Comparison of ENCODE assay signal across 1 cellular context in the genomic region with DNA sequence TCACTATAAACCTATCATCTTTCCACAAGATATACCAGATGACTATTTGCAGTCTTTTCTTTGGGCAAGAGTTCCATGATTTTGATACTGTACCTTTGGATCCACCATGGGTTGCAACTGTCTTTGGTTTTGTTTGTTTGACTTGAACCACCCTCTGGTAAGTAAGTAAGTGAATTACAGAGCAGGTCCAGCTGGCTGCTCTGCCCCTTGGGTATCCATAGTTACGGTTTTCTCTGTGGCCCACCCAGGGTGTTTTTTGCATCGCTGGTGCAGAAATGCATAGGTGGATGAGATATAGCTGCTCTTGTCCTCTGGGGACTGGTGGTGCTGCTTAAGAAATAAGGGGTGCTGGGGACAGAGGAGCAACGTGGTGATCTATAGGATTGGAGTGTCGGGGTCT.
TF ChIP-seq lines count a peak whose summit lies in the region.

No MANE protein-coding gene starts in this region.

TF ChIP-seq in HCT116, 20 proteins besides CTCF, POLR2A, EP300 and RAD21 (continued from another document):
- TF ChIP-seq, protein P1, sequence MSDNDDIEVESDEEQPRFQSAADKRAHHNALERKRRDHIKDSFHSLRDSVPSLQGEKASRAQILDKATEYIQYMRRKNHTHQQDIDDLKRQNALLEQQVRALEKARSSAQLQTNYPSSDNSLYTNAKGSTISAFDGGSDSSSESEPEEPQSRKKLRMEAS (IDR thresholded peaks at IDR 0.05): no peak
- TF ChIP-seq ZFX (IDR thresholded peaks at IDR 0.05) (no peak), FOSL1 (IDR thresholded peaks at IDR 0.05; ENCODE audit: low read depth) (no peak), EZH2phosphoT487 (IDR thresholded peaks at IDR 0.05; ENCODE audit: borderline replicate concordance) (no peak), EZH2 (IDR thresholded peaks at IDR 0.05) (no peak), CBX3 (IDR thresholded peaks at IDR 0.05; ENCODE audit: low read depth) (no peak)
- TF ChIP-seq, protein P2, sequence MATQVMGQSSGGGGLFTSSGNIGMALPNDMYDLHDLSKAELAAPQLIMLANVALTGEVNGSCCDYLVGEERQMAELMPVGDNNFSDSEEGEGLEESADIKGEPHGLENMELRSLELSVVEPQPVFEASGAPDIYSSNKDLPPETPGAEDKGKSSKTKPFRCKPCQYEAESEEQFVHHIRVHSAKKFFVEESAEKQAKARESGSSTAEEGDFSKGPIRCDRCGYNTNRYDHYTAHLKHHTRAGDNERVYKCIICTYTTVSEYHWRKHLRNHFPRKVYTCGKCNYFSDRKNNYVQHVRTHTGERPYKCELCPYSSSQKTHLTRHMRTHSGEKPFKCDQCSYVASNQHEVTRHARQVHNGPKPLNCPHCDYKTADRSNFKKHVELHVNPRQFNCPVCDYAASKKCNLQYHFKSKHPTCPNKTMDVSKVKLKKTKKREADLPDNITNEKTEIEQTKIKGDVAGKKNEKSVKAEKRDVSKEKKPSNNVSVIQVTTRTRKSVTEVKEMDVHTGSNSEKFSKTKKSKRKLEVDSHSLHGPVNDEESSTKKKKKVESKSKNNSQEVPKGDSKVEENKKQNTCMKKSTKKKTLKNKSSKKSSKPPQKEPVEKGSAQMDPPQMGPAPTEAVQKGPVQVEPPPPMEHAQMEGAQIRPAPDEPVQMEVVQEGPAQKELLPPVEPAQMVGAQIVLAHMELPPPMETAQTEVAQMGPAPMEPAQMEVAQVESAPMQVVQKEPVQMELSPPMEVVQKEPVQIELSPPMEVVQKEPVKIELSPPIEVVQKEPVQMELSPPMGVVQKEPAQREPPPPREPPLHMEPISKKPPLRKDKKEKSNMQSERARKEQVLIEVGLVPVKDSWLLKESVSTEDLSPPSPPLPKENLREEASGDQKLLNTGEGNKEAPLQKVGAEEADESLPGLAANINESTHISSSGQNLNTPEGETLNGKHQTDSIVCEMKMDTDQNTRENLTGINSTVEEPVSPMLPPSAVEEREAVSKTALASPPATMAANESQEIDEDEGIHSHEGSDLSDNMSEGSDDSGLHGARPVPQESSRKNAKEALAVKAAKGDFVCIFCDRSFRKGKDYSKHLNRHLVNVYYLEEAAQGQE (IDR thresholded peaks at IDR 0.05; ENCODE audit: low read depth): no peak
- TF ChIP-seq, protein P3, sequence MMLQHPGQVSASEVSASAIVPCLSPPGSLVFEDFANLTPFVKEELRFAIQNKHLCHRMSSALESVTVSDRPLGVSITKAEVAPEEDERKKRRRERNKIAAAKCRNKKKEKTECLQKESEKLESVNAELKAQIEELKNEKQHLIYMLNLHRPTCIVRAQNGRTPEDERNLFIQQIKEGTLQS (IDR thresholded peaks at IDR 0.05): no peak
